Comparison of ENCODE assay signal across 1 cellular context in genomic region chr2:85550476-85550875, GRCh38.
TF ChIP-seq lines count a peak whose summit lies in the region.

No MANE protein-coding gene starts in this region.

TF ChIP-seq in IMR-90, 13 proteins besides CTCF, POLR2A, EP300 and RAD21:
- TF ChIP-seq CHD1 (IDR thresholded peaks at IDR 0.05; ENCODE audit: low read depth, low read length): no peak
- TF ChIP-seq USF2 (IDR thresholded peaks at IDR 0.05; ENCODE audit: low read depth, low read length): no peak
- TF ChIP-seq CEBPB (IDR thresholded peaks at IDR 0.05; ENCODE audit: low read depth, low read length): 0 out of 2 replicates have a peak, but pooled peaks have one; percentile 16
- no peak for TF ChIP-seq SMC3 (IDR thresholded peaks at IDR 0.05; ENCODE audit: low read depth, low read length)
